In the genomic region with DNA sequence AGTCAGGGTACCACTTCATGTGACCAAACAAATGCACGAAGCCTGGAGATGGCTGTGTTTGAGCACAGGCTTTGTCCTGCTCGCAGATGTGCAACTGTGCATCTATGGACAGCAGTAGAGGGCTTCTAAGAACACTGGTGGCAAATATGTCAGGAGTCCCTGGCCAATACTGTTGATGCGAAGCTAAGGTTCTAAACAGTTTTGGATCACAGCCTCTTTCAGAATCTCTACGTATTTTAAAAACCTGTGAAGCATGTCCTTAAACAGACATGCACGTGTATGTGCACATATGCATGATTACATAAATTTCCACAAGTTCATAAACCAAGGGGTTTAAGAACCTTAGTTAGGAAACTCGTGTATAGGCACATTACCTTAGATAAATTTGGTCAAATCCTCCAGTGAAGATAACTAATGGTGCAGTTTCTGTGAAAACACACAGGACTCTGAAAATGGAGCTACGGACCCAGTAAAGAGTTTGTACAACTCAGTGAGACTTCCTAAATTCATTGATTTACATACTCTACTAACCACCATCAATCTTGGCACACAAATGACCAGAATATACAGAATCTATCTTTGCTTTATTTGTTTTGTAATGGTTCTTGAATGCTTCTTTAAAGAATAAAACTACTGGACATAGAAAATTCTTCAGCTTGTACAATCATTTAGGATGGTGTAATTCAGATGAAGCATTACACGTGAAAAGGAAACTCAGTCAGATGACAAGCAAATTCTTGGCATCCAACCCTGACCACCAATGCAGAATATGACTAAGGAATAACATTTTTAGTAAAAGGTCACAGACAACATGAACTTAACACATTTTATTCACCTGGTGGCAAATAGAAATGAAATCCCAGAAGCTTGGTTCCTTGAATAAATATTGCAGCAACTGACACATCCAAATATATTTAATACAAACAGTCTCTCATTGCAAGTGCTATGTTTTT, we compare ENCODE assay signal across 8 cellular contexts. TPM values are rescaled to one million over a fixed set of nuclear protein-coding genes. Genes with fewer than 3 reads are reported as not detected.
DNase-seq lines count a peak whose midpoint lies in the region; ATAC-seq and TF ChIP-seq lines count a peak whose summit lies in the region.

No MANE protein-coding gene starts in this region.

- H3K4me3 ChIP-seq in psoas muscle = no peak overlapping the region

- no peaks in the 10 kb centered on the region for H3K9me3 ChIP-seq in psoas muscle

- no peaks in the 10 kb centered on the region for H3K27me3 ChIP-seq in psoas muscle (ENCODE audit: insufficient read depth in 3 of 3, low read length in 2 of 3)

- ATAC-seq in HG03039 (IDR thresholded peaks at IDR 0.05; ENCODE audit: unreplicated experiment) = peak; percentile 66
- ATAC-seq in psoas muscle = peak; percentile 39 to 78 (median 59)

- peaks cover 38% of the 10 kb centered on the region for H3K4me1 ChIP-seq in psoas muscle

- H3K36me3 ChIP-seq in psoas muscle (ENCODE audit: insufficient read depth in 1 of 2, low read depth in 1 of 2) = no peaks in the 10 kb centered on the region

- DNase-seq in stimulated activated CD4-positive, alpha-beta T cell treated with anti-CD3 and anti-CD28 coated beads, Interleukin-1b, Interleukin-23, amount 100 ng/mL, for 48 hours = peak; percentile 16
- no peak for DNase-seq in stimulated activated CD4-positive, alpha-beta T cell treated with anti-CD3 and anti-CD28 coated beads, Interleukin-4, amount 100 ng/mL, for 1 hour
- DNase-seq in T1000 (lab: John Stamatoyannopoulos, UW) = peak; percentile 9
- DNase-seq in psoas muscle = no peak
- DNase-seq in cerebellum (ENCODE audit: low spot score) = no peak
- DNase-seq in activated gamma-delta T cell treated with Interleukin-2 at 50 U/mL for 16 hours = no peak
- no peak for DNase-seq in NCI-H1092 (lab: John Stamatoyannopoulos, UW)

- H3K27ac ChIP-seq in psoas muscle = peak overlapping the region; percentile 26

- intact Hi-C loops in psoas muscle (cut with DNase I) = no loop called here

- no peak for TF ChIP-seq CTCF in psoas muscle (IDR thresholded peaks at IDR 0.05)

- WGBS in psoas muscle, 3 donors = 72 to 76% (median 74%) methylated on average over 8 of the region's 8 CpGs

RNA-seq across cellular contexts. Expression of a gene that starts 27.4 kb away (rescaled TPM):
- total RNA-seq in psoas muscle (10 to 100 TPM; 25.7 to 90.7 (median 73.3) TPM), cerebellum (4.1 TPM)
- polyA plus RNA-seq in psoas muscle = 10 to 100 TPM in 1 of 3 donors, 1 to 10 TPM in 2; 4.4 to 10.6 (median 5.6) TPM

Comparison
In these comparisons a context has a peak if more than half of its experiments do, and no peak if none do; other contexts are left out.
1. DNase-seq: peak in stimulated activated CD4-positive, alpha-beta T cell treated with anti-CD3 and anti-CD28 coated beads, Interleukin-1b, Interleukin-23, amount 100 ng/mL, for 48 hours (single experiment) and T1000 (single experiment); none in stimulated activated CD4-positive, alpha-beta T cell treated with anti-CD3 and anti-CD28 coated beads, Interleukin-4, amount 100 ng/mL, for 1 hour (single experiment), psoas muscle (0 of 2), cerebellum (single experiment), activated gamma-delta T cell treated with Interleukin-2 at 50 U/mL for 16 hours (single experiment) and NCI-H1092 (single experiment).